Comparison of ENCODE assay signal across 15 cellular contexts in the genomic region with DNA sequence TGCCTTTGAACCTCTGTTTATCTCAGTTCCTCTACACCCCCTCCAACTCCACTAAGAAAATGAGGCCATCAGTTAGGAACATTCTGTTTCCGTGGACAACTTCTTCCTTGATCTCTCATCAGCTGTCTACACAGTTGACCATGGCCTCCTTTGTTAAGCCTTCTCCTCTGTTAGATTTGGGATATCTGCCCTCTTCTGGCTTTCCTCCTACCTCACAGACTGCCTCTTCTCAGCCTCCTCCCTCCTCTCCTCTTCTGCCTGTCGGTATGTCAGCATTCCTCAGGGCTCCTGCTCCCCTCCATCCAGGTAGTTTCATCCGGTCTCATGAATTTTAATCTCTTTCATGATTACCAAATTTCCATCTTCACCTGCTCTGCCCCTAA.
"Had no signal": no experiment of that assay in that cellular context is flagged by ENCODE, and none has a peak within 500 bp of the region (broad histone marks: within the 10 kb centered on the region; RNA-seq: fewer than 3 reads in every experiment).

No MANE protein-coding gene starts in this region.

- H3K4me1 ChIP-seq: adrenal gland had no signal

- H3K36me3 ChIP-seq: adrenal gland, left ventricle myocardium inferior, tibial nerve, vagina had no signal

- H3K27ac ChIP-seq: adrenal gland, hepatocyte, left ventricle myocardium inferior, tibial nerve, vagina had no signal

- H3K4me2 ChIP-seq: hepatocyte had no signal

- H3K79me2 ChIP-seq: hepatocyte had no signal

- H3K27me3 ChIP-seq: adrenal gland, hepatocyte, tibial nerve, vagina had no signal

- H3K27me3 Mint-ChIP-seq: activated CD4-positive, alpha-beta T cell treated with anti-CD3 and anti-CD28 coated beads, Interleukin-2, amount 10 ng/mL, durations not matched to agents 7 days and 5 days had no signal

- H3K4me1 Mint-ChIP-seq: nephron had no signal

- H2AFZ ChIP-seq: hepatocyte had no signal

- DNase-seq: activated CD4-positive, alpha-beta T cell treated with anti-CD3 and anti-CD28 coated beads, Interleukin-2, amount 10 ng/mL, durations not matched to agents 7 days and 5 days; activated naive CD4-positive, alpha-beta T cell treated with anti-CD3 and anti-CD28 coated beads for 36 hours; activated T-cell treated with anti-CD3 and anti-CD28 coated beads for 4 hours; adrenal gland; left ventricle myocardium inferior; nucleus accumbens; stimulated activated CD4-positive, alpha-beta T cell treated with anti-CD3 and anti-CD28 coated beads, Interleukin-2, amount 100 ng/mL, for 48 hours; stimulated activated naive CD4-positive, alpha-beta T cell treated with Interleukin-2 at 50 U/mL for 16 hours; substantia nigra had no signal

- ATAC-seq: esophagus mucosa had no signal

- H3K4me3 ChIP-seq: adrenal gland, hepatocyte, left ventricle myocardium inferior, tibial nerve, vagina had no signal

- H3K4me3 Mint-ChIP-seq: activated CD4-positive, alpha-beta T cell treated with anti-CD3 and anti-CD28 coated beads, Interleukin-2, amount 10 ng/mL, durations not matched to agents 7 days and 5 days; activated naive CD4-positive, alpha-beta T cell treated with anti-CD3 and anti-CD28 coated beads for 36 hours; nephron had no signal

- H3K27ac Mint-ChIP-seq: activated CD4-positive, alpha-beta T cell treated with anti-CD3 and anti-CD28 coated beads, Interleukin-2, amount 10 ng/mL, durations not matched to agents 7 days and 5 days; activated naive CD4-positive, alpha-beta T cell treated with anti-CD3 and anti-CD28 coated beads for 36 hours; activated T-helper 2 cell treated with anti-CD3 and anti-CD28 coated beads, Interferon-gamma antibody, Interleukin-2, Interleukin-4, amounts not matched to agents 10 μg/mL and 5 μg/mL and 100 μg/mL, durations not matched to agents 14 hours and 24 hours and 36 hours; nephron had no signal

- H3K9me3 ChIP-seq: adrenal gland, left ventricle myocardium inferior, tibial nerve, vagina had no signal
